Comparison of ENCODE assay signal across 8 cellular contexts in genomic region chr15:64883097-64883581, GRCh38. TPM values are rescaled to one million over a fixed set of nuclear protein-coding genes. Genes with fewer than 3 reads are reported as not detected.
DNase-seq lines count a peak whose midpoint lies in the region; ATAC-seq, FAIRE-seq and TF ChIP-seq lines count a peak whose summit lies in the region.

No MANE protein-coding gene starts in this region.

- DNase-seq in GM12892 (ENCODE audit: insufficient read length) (peak; percentile 45), right lobe of liver (peak in 1 of 3 donors; percentile 17), mesothelial cell of epicardium (ENCODE audit: low spot score in 2 of 2, unreplicated experiment in 2 of 2) (no peak), DMS153 treated with DMSO at 0.1 percent for 48 hours (lab: John Stamatoyannopoulos, UW; ENCODE audit: unreplicated experiment) (no peak), endodermal cell (no peak)
- DNase-seq in activated T-cell treated with anti-CD3 and anti-CD28 coated beads, Interleukin-2, amount 50 U/mL, for 72 hours: peak; percentile 54 to 56

- H3K4me3 Mint-ChIP-seq in activated T-cell treated with anti-CD3 and anti-CD28 coated beads, Interleukin-2, amount 50 U/mL, for 72 hours: peak overlapping the region; percentile 78 to 84
- H3K4me3 Mint-ChIP-seq in mesothelial cell of epicardium: no peak overlapping the region
- no peak overlapping the region for H3K4me3 Mint-ChIP-seq in endodermal cell

- 28% methylated on average over 5 of the region's 5 CpGs for WGBS in right lobe of liver (ENCODE audit: insufficient coverage, low coverage, low lambda C conversion rate, missing lambda C conversion rate)
- WGBS in endodermal cell (ENCODE audit: insufficient coverage in 1 of 2, insufficient read length in 1 of 2), 2 experiments: 79 to 100% methylated on average over 2 to 3 of the region's 5 CpGs

- H3K9me3 Mint-ChIP-seq in activated T-cell treated with anti-CD3 and anti-CD28 coated beads, Interleukin-2, amount 50 U/mL, for 72 hours: no peaks in the 10 kb centered on the region
- no peaks in the 10 kb centered on the region for H3K9me3 Mint-ChIP-seq in mesothelial cell of epicardium
- H3K9me3 Mint-ChIP-seq in endodermal cell: no peaks in the 10 kb centered on the region

- H3K36me3 ChIP-seq in right lobe of liver: no peaks in the 10 kb centered on the region
- H3K36me3 ChIP-seq in endodermal cell (ENCODE audit: control insufficient read depth, insufficient read depth, low read length): no peaks in the 10 kb centered on the region

- ATAC-seq in HG03103 (IDR thresholded peaks at IDR 0.05; ENCODE audit: low read depth, unreplicated experiment) (peak; percentile 44), right lobe of liver (peak; percentile 40 to 61 (median 52)), HG03469 (IDR thresholded peaks at IDR 0.05; ENCODE audit: unreplicated experiment) (no peak)
- ATAC-seq in activated T-cell treated with anti-CD3 and anti-CD28 coated beads, Interleukin-2, amount 50 U/mL, for 72 hours (replicated peaks in 1 of 2): peak; percentile 77 to 84

- intact Hi-C loops in right lobe of liver (cut with DNase I): no loop called here

- no peaks in the 10 kb centered on the region for H3K9me3 ChIP-seq in right lobe of liver
- no peaks in the 10 kb centered on the region for H3K9me3 ChIP-seq in endodermal cell (ENCODE audit: control insufficient read depth, low read length)

- H3K27ac ChIP-seq in right lobe of liver (peak overlapping the region in 2 of 3 donors; percentile 59 to 71), endodermal cell (ENCODE audit: low read depth, low read length) (no peak overlapping the region)

- peaks cover 0 to 14% (median 4%) of the 10 kb centered on the region in 4 donors for H3K4me1 ChIP-seq in right lobe of liver
- H3K4me1 ChIP-seq in endodermal cell (ENCODE audit: control insufficient read depth, insufficient read depth, low read length): no peaks in the 10 kb centered on the region

- no peak overlapping the region for H3K9ac ChIP-seq in endodermal cell (ENCODE audit: extremely low read depth, low read length, poor library complexity, severe bottlenecking)

- peaks cover 36% of the 10 kb centered on the region for H3K4me1 Mint-ChIP-seq in activated T-cell treated with anti-CD3 and anti-CD28 coated beads, Interleukin-2, amount 50 U/mL, for 72 hours (ENCODE audit: low read depth)
- H3K4me1 Mint-ChIP-seq in mesothelial cell of epicardium: peaks cover 10% of the 10 kb centered on the region
- H3K4me1 Mint-ChIP-seq in endodermal cell: peaks cover 2% of the 10 kb centered on the region

- H3K4me3 ChIP-seq in right lobe of liver: no peak overlapping the region
- H3K4me3 ChIP-seq in endodermal cell (ENCODE audit: low read length): no peak overlapping the region

- H3K27me3 Mint-ChIP-seq in activated T-cell treated with anti-CD3 and anti-CD28 coated beads, Interleukin-2, amount 50 U/mL, for 72 hours (ENCODE audit: low read depth): no peaks in the 10 kb centered on the region
- H3K27me3 Mint-ChIP-seq in mesothelial cell of epicardium (ENCODE audit: low read depth): no peaks in the 10 kb centered on the region
- H3K27me3 Mint-ChIP-seq in endodermal cell (ENCODE audit: insufficient read depth): peaks cover 2% of the 10 kb centered on the region

- peak; percentile 79 for FAIRE-seq in GM12892 (lab: Jason Lieb, UNC)

- H3K27me3 ChIP-seq in right lobe of liver (no peaks in the 10 kb centered on the region), endodermal cell (ENCODE audit: control insufficient read depth, insufficient read depth, low read length, poor library complexity, severe bottlenecking) (no peaks in the 10 kb centered on the region)

- H3K36me3 Mint-ChIP-seq in activated T-cell treated with anti-CD3 and anti-CD28 coated beads, Interleukin-2, amount 50 U/mL, for 72 hours (ENCODE audit: insufficient read depth in 2 of 2): no peaks in the 10 kb centered on the region
- no peaks in the 10 kb centered on the region for H3K36me3 Mint-ChIP-seq in mesothelial cell of epicardium
- H3K36me3 Mint-ChIP-seq in endodermal cell (ENCODE audit: low read depth): no peaks in the 10 kb centered on the region

- no peak; the same call in 1 of the 2 replicates for TF ChIP-seq POLR2A in GM12892 (IDR thresholded peaks at IDR 0.05; ENCODE audit: low read depth, low read length)
- TF ChIP-seq POLR2A in right lobe of liver (IDR thresholded peaks at IDR 0.05): no peak

- TF ChIP-seq CTCF in right lobe of liver (IDR thresholded peaks at IDR 0.05) (no peak), mesothelial cell of epicardium (IDR thresholded peaks at IDR 0.05; ENCODE audit: unreplicated experiment) (no peak), endodermal cell (conservative IDR thresholded peaks at IDR 0.05) (no peak)

- H3K27ac Mint-ChIP-seq in activated T-cell treated with anti-CD3 and anti-CD28 coated beads, Interleukin-2, amount 50 U/mL, for 72 hours: peak overlapping the region; percentile 97
- H3K27ac Mint-ChIP-seq in mesothelial cell of epicardium (no peak overlapping the region), endodermal cell (no peak overlapping the region)

RNA-seq across cellular contexts. Expression of gene ANKDD1A, which starts 28.6 kb away (rescaled TPM):
- polyA plus RNA-seq in GM12892 (2012; ENCODE audit: missing spikeins): 2.5 TPM
- 1 to 10 TPM; 7.2 to 8.4 TPM for total RNA-seq in activated T-cell treated with anti-CD3 and anti-CD28 coated beads, Interleukin-2, amount 50 U/mL, for 72 hours
- total RNA-seq in right lobe of liver: 1 to 10 TPM in 1 of 6 experiments, under 1 TPM in 5; 0.29 to 1.1 (median 0.47) TPM
- 3.7 to 4.1 TPM (median 4.1 TPM) in 3 replicates for total RNA-seq in mesothelial cell of epicardium
- 10 to 100 TPM; 22.5 to 30.0 TPM for total RNA-seq in endodermal cell
- 6.2 TPM for polyA plus RNA-seq in endodermal cell (2013, experiment 1 of 2)
- polyA plus RNA-seq in endodermal cell (2013, experiment 2 of 2): 8.7 TPM

RNA-seq across cellular contexts. Expression of gene PLEKHO2, which starts 41.4 kb away (rescaled TPM):
- 11.8 TPM for polyA plus RNA-seq in GM12892 (2012; ENCODE audit: missing spikeins)
- total RNA-seq in activated T-cell treated with anti-CD3 and anti-CD28 coated beads, Interleukin-2, amount 50 U/mL, for 72 hours: 10 to 100 TPM; 14.3 to 15.3 TPM
- total RNA-seq in right lobe of liver (10 to 100 TPM in 1 of 6 experiments, 1 to 10 TPM in 5; 3.9 to 11.8 (median 5.2) TPM), mesothelial cell of epicardium (8.7 to 9.8 TPM (median 8.8 TPM) in 3 replicates), endodermal cell (10 to 100 TPM; 10.2 to 12.9 TPM)
- 10.9 TPM for polyA plus RNA-seq in endodermal cell (2013, experiment 1 of 2)
- polyA plus RNA-seq in endodermal cell (2013, experiment 2 of 2): 10.4 TPM

RNA-seq across cellular contexts. Expression of gene PIF1, which starts 57.7 kb away (rescaled TPM):
- 25.3 TPM for polyA plus RNA-seq in GM12892 (2012; ENCODE audit: missing spikeins)
- 10 to 100 TPM; 33.3 to 39.7 TPM for total RNA-seq in activated T-cell treated with anti-CD3 and anti-CD28 coated beads, Interleukin-2, amount 50 U/mL, for 72 hours
- total RNA-seq in right lobe of liver (under 1 TPM; 0.11 to 1.00 (median 0.36) TPM), mesothelial cell of epicardium (10.8 to 12.4 TPM (median 10.8 TPM) in 3 replicates), endodermal cell (10 to 100 TPM; 60.7 to 64.6 TPM)
- 46.2 TPM for polyA plus RNA-seq in endodermal cell (2013, experiment 1 of 2)
- 44.8 TPM for polyA plus RNA-seq in endodermal cell (2013, experiment 2 of 2)

Comparison
In these comparisons a context has a peak if more than half of its experiments do, and no peak if none do; other contexts are left out.
1. DNase-seq: peak in GM12892 (single experiment) and activated T-cell treated with anti-CD3 and anti-CD28 coated beads, Interleukin-2, amount 50 U/mL, for 72 hours (2 of 2); none in mesothelial cell of epicardium (0 of 2), DMS153 treated with DMSO at 0.1 percent for 48 hours (single experiment) and endodermal cell (single experiment).
2. H3K4me3 Mint-ChIP-seq: peak in activated T-cell treated with anti-CD3 and anti-CD28 coated beads, Interleukin-2, amount 50 U/mL, for 72 hours (2 of 2); none in mesothelial cell of epicardium (single experiment) and endodermal cell (single experiment).